Comparison of ENCODE assay signal across 22 cellular contexts in genomic region chr21:40185208-40185607, GRCh38.
"Had no signal": no experiment of that assay in that cellular context is flagged by ENCODE, and none has a peak within 500 bp of the region (broad histone marks: within the 10 kb centered on the region; RNA-seq: fewer than 3 reads in every experiment).

No MANE protein-coding gene starts in this region.

- H3K36me3 ChIP-seq: esophagus muscularis mucosa, gastroesophageal sphincter, heart left ventricle, left lung, lower lobe of right lung had no signal

- ATAC-seq: foreskin keratinocyte, gastroesophageal sphincter, left lung, left ventricle myocardium superior, mucosa of descending colon had no signal

- H3K27ac Mint-ChIP-seq: immature natural killer cell, mesothelial cell of epicardium had no signal

- H3K9me3 ChIP-seq: esophagus muscularis mucosa, gastroesophageal sphincter, heart left ventricle, lower lobe of right lung, mucosa of descending colon had no signal

- H3K4me2 ChIP-seq: hepatocyte had no signal

- DNase-seq: cerebellar nuclear complex; dermis blood vessel endothelial cell; dorsolateral prefrontal cortex; effector CD4-positive, alpha-beta T cell; effector memory CD4-positive, alpha-beta T cell; foreskin keratinocyte; heart left ventricle; hypothalamus; immature natural killer cell; islet precursor cell; kidney; kidney glomerular epithelial cell; left lung; left ventricle myocardium superior; lower lobe of right lung; mesenchymal stem cell; mucosa of descending colon had no signal

- H3K27ac ChIP-seq: coronary artery, dorsolateral prefrontal cortex, esophagus muscularis mucosa, foreskin keratinocyte, gastroesophageal sphincter, heart left ventricle, hepatocyte, left lung, lower lobe of right lung had no signal

- H3K4me1 ChIP-seq: esophagus muscularis mucosa, foreskin keratinocyte, left lung, lower lobe of right lung had no signal

- H3K4me1 Mint-ChIP-seq: immature natural killer cell had no signal

- H3K36me3 Mint-ChIP-seq: mesothelial cell of epicardium had no signal

- H2AFZ ChIP-seq: hepatocyte had no signal

- H3K79me2 ChIP-seq: hepatocyte had no signal

- H3K4me3 Mint-ChIP-seq: immature natural killer cell, mesothelial cell of epicardium had no signal

- H3K4me3 ChIP-seq: coronary artery, dorsolateral prefrontal cortex, esophagus muscularis mucosa, gastroesophageal sphincter, heart left ventricle, hepatocyte, left lung, lower lobe of right lung, mucosa of descending colon had no signal

- H3K27me3 ChIP-seq: foreskin keratinocyte, gastroesophageal sphincter, heart left ventricle, left lung had no signal
